8 cellular contexts compared by ENCODE assay signal in the genomic region with DNA sequence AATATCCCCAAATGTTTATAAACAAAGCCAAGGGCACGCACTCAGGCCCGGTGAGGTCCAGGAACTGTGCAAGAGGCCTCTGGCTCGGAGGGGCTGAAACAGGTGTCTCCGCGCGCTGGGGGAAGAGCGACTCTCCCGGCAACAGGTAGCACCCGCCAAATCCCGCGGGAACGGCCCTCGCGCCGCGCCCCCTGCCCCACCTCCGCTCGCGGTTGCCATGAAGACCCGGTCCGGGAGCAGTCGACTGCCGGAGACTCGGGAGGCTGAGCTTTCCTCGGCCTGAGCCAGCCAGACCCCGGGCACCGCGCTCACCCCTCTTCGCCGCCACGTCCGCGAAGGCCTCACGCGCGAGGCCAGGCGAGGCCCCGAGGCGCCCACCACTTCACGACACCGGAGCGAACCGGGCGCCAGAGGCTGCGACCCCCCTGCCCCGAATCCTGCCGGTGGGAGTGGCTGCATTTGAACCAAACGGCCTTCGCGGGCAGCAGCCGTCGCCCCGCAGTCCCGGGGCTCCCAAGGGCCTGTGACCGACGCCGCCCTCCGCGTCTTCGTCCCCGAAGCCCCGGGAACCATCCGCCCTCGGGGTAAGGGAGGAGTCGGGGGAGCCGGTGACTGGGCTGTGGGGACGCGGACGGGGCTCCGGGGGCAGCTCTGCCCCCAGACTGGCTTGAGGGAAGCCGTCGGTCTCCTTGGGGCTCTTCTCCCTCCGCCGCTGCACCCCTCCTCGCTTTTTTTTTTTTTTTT. TPM values are rescaled to one million over a fixed set of nuclear protein-coding genes. Genes with fewer than 3 reads are reported as not detected.
DNase-seq lines count a peak whose midpoint lies in the region; ATAC-seq and TF ChIP-seq lines count a peak whose summit lies in the region.

A gene with protein sequence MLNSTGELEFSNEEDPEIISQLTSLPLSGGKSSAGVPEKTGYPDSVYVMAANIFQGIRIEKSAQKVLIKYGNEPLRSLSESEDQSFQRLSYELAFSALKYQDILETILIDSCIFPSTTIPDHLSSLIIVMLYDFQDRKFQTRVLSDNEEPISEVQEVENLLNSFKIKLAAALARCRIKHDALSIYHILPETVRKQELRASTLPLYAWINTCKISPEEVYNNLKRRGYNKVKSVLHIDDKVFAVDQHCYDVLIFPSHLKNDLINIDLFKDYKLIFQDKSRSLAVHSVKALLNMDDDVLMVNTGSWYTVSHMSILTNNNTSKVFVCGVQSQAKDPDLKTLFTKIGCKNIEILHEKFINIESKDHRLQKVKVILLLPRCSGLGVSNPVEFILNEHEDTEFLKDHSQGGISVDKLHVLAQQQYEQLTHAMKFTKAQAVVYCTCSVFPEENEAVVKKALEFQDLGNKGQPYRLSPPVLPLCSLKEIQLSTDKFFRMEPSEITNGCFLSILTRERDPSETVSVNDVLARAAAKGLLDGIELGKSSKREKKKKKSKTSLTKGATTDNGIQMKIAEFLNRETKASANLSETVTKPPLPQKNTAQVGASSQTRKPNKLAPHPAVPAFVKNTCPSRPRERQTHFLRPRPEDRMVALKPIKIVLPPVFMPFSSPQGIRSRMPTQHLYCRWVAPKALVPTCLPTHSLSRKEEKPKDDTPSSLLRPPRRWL (plus strand): TSS at position 239 of the 744 bp plus-strand sequence. CDS start 739 bp downstream, outside the sequence.

- H4K8ac ChIP-seq in neuronal stem cell (ENCODE audit: low read depth, low read length) = no peak within 1 kb of the TSS

- H3K4ac ChIP-seq in neuronal stem cell (ENCODE audit: low read length) = no peak within 1 kb of the TSS

- peak within 1 kb of the TSS; percentile 97 for H3K9ac ChIP-seq in neuronal stem cell (ENCODE audit: low read depth, low read length, poor library complexity)

- no peak for TF ChIP-seq EP300 in gastroesophageal sphincter (IDR thresholded peaks at IDR 0.05)

- H2BK12ac ChIP-seq in neuronal stem cell (ENCODE audit: low read length) = peak within 1 kb of the TSS; percentile 73

- TF ChIP-seq POLR2A in gastroesophageal sphincter (IDR thresholded peaks at IDR 0.05) = no peak

- CTCF ChIA-PET in AG04449 (lab: Yijun Ruan, JAX) = interaction anchor here (1.3 to 1.7 kb wide), 2 partner anchors 12 to 147 kb away, joined by 4 read pairs; no protein-coding TSS in a partner anchor

- no peak for TF ChIP-seq CTCF in AG04449 (IDR thresholded peaks at IDR 0.05; ENCODE audit: insufficient read depth, low read length, missing control alignments)
- no peak for TF ChIP-seq CTCF in gastroesophageal sphincter (IDR thresholded peaks at IDR 0.05)

- H2AFZ ChIP-seq in neuronal stem cell (ENCODE audit: low read length) = peak within 1 kb of the TSS; percentile 94

- peak within 1 kb of the TSS; percentile 13 for H2AK5ac ChIP-seq in neuronal stem cell (ENCODE audit: low read depth, low read length)

- peak; percentile 64 for ATAC-seq in GM19023 (IDR thresholded peaks at IDR 0.05; ENCODE audit: unreplicated experiment)
- ATAC-seq in gastroesophageal sphincter = peak; percentile 60
- no peak for ATAC-seq in HG03045 (IDR thresholded peaks at IDR 0.05; ENCODE audit: unreplicated experiment)

- H4K91ac ChIP-seq in neuronal stem cell (ENCODE audit: low read depth, low read length, poor library complexity) = peak within 1 kb of the TSS; percentile 72

- H3K27me3 ChIP-seq in gastroesophageal sphincter (peaks cover 11% of the 10 kb centered on the region), neuronal stem cell (ENCODE audit: control insufficient read depth in 3 of 3, insufficient read depth in 3 of 3, low read depth in 1 of 3, low read length in 3 of 3) (peaks cover 0 to 42% (median 0%) of the 10 kb centered on the region in 3 experiments)

- H3K4me2 ChIP-seq in neuronal stem cell (ENCODE audit: insufficient read depth, low read length, poor library complexity, severe bottlenecking) = peak within 1 kb of the TSS; percentile 59

- H3K14ac ChIP-seq in neuronal stem cell (ENCODE audit: low read length) = peak within 1 kb of the TSS; percentile 85

- no peaks in the 10 kb centered on the region for H3K36me3 ChIP-seq in gastroesophageal sphincter
- H3K36me3 ChIP-seq in neuronal stem cell (replicated peaks in 1 of 2; ENCODE audit: control insufficient read depth in 2 of 2, insufficient read depth in 2 of 2, low read length in 2 of 2) = peaks cover 0 to 5% of the 10 kb centered on the region in 2 donors

- peak within 1 kb of the TSS; percentile 35 for H3K4me3 ChIP-seq in AG04449 (ENCODE audit: low read depth, low read length)
- H3K4me3 ChIP-seq in gastroesophageal sphincter = peak within 1 kb of the TSS; percentile 38 to 61
- peak within 1 kb of the TSS; percentile 23 to 96 for H3K4me3 ChIP-seq in neuronal stem cell (ENCODE audit: low read length in 2 of 2)

- WGBS in gastroesophageal sphincter (ENCODE audit: low coverage in 1 of 2), 2 donors = 0% methylated on average over 2 of the region's 75 CpGs
- WGBS in neuronal stem cell (ENCODE audit: extremely low coverage in 2 of 2, insufficient read length in 2 of 2, insufficient replicate concordance in 1 of 2), 2 donors = no CpG with 5 or more reads among the region's 75 CpGs

- H3K23ac ChIP-seq in neuronal stem cell (ENCODE audit: low read depth, low read length, poor library complexity) = peak within 1 kb of the TSS; percentile 93

- H3K9me3 ChIP-seq in gastroesophageal sphincter = no peaks in the 10 kb centered on the region
- peaks cover 0 to 2% of the 10 kb centered on the region in 2 donors for H3K9me3 ChIP-seq in neuronal stem cell (replicated peaks in 1 of 2; ENCODE audit: control insufficient read depth in 2 of 2, insufficient read depth in 1 of 2, low read depth in 1 of 2, low read length in 2 of 2)

- peak within 1 kb of the TSS in 2 of 4 donors; percentile 36 to 73 for H3K27ac ChIP-seq in gastroesophageal sphincter
- peak within 1 kb of the TSS; percentile 74 for H3K27ac ChIP-seq in neuronal stem cell (replicated peaks; ENCODE audit: low read length)

- peak within 1 kb of the TSS; percentile 94 for H2BK15ac ChIP-seq in neuronal stem cell (ENCODE audit: low read length)

- POLR2A ChIA-PET in AG04449 (lab: Yijun Ruan, JAX) = no interaction called here

- peaks cover 0 to 20% (median 0%) of the 10 kb centered on the region in 3 donors for H3K4me1 ChIP-seq in gastroesophageal sphincter
- peaks cover 2 to 4% of the 10 kb centered on the region in 2 donors for H3K4me1 ChIP-seq in neuronal stem cell (ENCODE audit: control insufficient read depth in 2 of 2, insufficient read depth in 1 of 2, low read depth in 1 of 2, low read length in 2 of 2)

- H3K18ac ChIP-seq in neuronal stem cell (ENCODE audit: low read length) = peak within 1 kb of the TSS; percentile 100

- no peaks in the 10 kb centered on the region for H3K79me1 ChIP-seq in neuronal stem cell (ENCODE audit: low read depth, low read length)

- DNase-seq in AG04449 (ENCODE audit: low read depth, low spot score) (no peak), NCI-H1436 (lab: John Stamatoyannopoulos, UW) (peak; percentile 88), neuronal stem cell (ENCODE audit: low spot score) (peak; percentile 64), Ammon's horn (ENCODE audit: low spot score) (no peak)
- peak; percentile 23 for DNase-seq in activated CD8-positive, alpha-beta memory T cell treated with anti-CD3 and anti-CD28 coated beads, Interleukin-2, amount 50 U/mL, for 4 hours

- peak within 1 kb of the TSS; percentile 97 for H2BK5ac ChIP-seq in neuronal stem cell (ENCODE audit: low read length)

- H2BK120ac ChIP-seq in neuronal stem cell (ENCODE audit: low read depth, low read length) = no peak within 1 kb of the TSS

RNA-seq across cellular contexts. Expression of the gene that starts here (rescaled TPM):
- 1 to 10 TPM; 2.1 to 8.7 (median 2.9) TPM for total RNA-seq in gastroesophageal sphincter
- polyA plus RNA-seq in neuronal stem cell (2013, experiment 1 of 2) = 29.2 TPM
- 27.9 TPM for polyA plus RNA-seq in neuronal stem cell (2013, experiment 2 of 2)

Comparison
In these comparisons a context has a peak if more than half of its experiments do, and no peak if none do; other contexts are left out.
1. DNase-seq: peak in NCI-H1436 (single experiment), activated CD8-positive, alpha-beta memory T cell treated with anti-CD3 and anti-CD28 coated beads, Interleukin-2, amount 50 U/mL, for 4 hours (single experiment) and neuronal stem cell (single experiment); none in AG04449 (single experiment) and Ammon's horn (single experiment).
2. Peak in every context shown above with its lines, with median percentiles within 50 percentile points of each other: H3K4me3 ChIP-seq.